Comparison of ENCODE assay signal across 1 cellular context in the genomic region with DNA sequence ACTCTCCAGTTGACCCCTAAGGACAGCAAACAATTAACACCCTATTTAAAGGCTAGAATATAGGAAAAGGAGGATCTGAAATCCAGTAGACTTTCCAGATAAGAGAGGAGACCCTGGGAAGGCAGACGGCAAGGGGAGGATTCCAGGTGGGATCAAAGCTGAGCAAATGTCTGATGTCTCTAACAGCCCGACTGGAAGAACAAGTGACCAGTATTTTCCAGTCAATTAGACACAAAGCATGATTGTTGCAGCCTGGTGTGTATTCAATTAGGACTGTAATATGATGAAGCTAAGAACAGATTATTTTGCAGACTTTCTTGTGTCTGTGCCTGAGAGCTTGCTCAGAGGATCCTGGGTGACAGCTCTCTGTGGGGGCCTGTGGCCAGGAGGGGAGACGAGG.
TF ChIP-seq lines count a peak whose summit lies in the region.

No MANE protein-coding gene starts in this region.

TF ChIP-seq in HepG2, 621 proteins besides CTCF, POLR2A, EP300 and RAD21:
- TF ChIP-seq ZMYM2 (CRISPR knock-in tag; IDR thresholded peaks at IDR 0.05) (no peak), SIX4 (CRISPR knock-in tag; IDR thresholded peaks at IDR 0.05) (no peak), ZFP36L2 (CRISPR knock-in tag; IDR thresholded peaks at IDR 0.05) (no peak), POLR2AphosphoS5 (IDR thresholded peaks at IDR 0.05; ENCODE audit: low read depth, low read length) (no peak), ZNF260 (CRISPR knock-in tag; IDR thresholded peaks at IDR 0.05; ENCODE audit: borderline replicate concordance, low read depth) (no peak), ZNF431 (CRISPR knock-in tag; IDR thresholded peaks at IDR 0.05; ENCODE audit: borderline replicate concordance, low read depth) (no peak), IKZF4 (CRISPR knock-in tag; IDR thresholded peaks at IDR 0.05; ENCODE audit: borderline replicate concordance, low read depth, not compliant biosample characterization) (no peak), RBAK (CRISPR knock-in tag; IDR thresholded peaks at IDR 0.05) (no peak)
- TF ChIP-seq, protein P1, sequence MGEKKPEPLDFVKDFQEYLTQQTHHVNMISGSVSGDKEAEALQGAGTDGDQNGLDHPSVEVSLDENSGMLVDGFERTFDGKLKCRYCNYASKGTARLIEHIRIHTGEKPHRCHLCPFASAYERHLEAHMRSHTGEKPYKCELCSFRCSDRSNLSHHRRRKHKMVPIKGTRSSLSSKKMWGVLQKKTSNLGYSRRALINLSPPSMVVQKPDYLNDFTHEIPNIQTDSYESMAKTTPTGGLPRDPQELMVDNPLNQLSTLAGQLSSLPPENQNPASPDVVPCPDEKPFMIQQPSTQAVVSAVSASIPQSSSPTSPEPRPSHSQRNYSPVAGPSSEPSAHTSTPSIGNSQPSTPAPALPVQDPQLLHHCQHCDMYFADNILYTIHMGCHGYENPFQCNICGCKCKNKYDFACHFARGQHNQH (CRISPR knock-in tag; IDR thresholded peaks at IDR 0.05), result no peak
TF ChIP-seq in HepG2: peak in this region for 0.
